ENCODE assay signal across 8 cellular contexts in the genomic region with DNA sequence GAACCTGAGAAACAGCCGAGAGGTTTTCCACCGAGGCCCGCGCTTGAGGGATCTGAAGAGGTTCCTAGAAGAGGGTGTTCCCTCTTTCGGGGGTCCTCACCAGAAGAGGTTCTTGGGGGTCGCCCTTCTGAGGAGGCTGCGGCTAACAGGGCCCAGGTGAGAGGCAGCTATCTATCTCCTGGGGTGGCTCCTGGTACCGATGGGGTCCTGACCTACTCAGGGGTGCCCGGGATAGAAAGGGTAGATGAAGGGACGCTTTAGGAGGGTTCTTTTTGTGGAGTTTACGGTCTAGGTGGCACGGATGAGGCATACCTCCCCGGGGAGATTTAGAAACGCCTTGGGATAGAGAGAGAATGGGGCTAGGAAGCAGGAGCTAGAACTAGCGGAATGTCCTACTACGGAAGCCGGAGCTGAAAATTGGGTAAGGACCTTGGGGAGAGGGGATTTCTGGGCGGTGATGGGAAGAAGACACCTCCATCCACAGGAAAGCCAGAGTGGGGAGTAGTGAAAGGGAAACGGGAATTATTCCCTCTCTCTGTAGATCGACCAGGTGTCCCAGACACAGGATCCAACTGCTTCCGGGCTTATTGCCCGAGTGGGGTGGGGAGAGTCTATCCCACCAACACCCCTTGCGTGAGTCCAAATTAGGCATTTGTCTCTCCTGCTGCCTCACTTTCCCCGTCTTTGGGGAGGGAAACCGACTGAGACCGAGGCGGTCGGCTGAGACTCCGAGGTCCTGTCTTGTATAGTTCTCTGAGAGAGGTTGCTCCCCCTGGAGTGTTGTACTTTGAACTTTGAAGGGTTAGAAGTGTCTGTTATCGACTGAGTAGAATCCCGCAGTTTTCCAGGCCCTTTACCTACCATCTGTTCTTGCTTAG. TPM values are rescaled to one million over a fixed set of nuclear protein-coding genes. Genes with fewer than 3 reads are reported as not detected.
A peak's percentile ranks its signal among the peaks of the same experiment; 100 is the strongest.
DNase-seq lines count a peak whose midpoint lies in the region; ATAC-seq, FAIRE-seq and TF ChIP-seq lines count a peak whose summit lies in the region.

No MANE protein-coding gene starts in this region.

- TF ChIP-seq CTCF in AG04449 (IDR thresholded peaks at IDR 0.05; ENCODE audit: insufficient read depth, low read length, missing control alignments) (no peak), KMS-11 (conservative IDR thresholded peaks at IDR 0.05; ENCODE audit: low read depth, low read length) (no peak)

- H2AFZ ChIP-seq in KMS-11 (ENCODE audit: low read depth) = peak overlapping the region; percentile 62

- H3K4me3 Mint-ChIP-seq in activated CD8-positive, alpha-beta T cell treated with anti-CD3 and anti-CD28 coated beads, Interleukin-2, amount 10 ng/mL, durations not matched to agents 7 days and 5 days = peak overlapping the region; percentile 94
- peak overlapping the region; percentile 95 to 100 (median 98) for H3K4me3 Mint-ChIP-seq in naive thymus-derived CD8-positive, alpha-beta T cell

- H3K4me2 ChIP-seq in KMS-11 = peak overlapping the region; percentile 91

- DNase-seq in AG04449 (ENCODE audit: low read depth, low spot score) = no peak
- DNase-seq in GM18507 (ENCODE audit: extremely low spot score, insufficient read length, low read depth) = no peak
- peak; percentile 42 for DNase-seq in activated CD8-positive, alpha-beta T cell treated with anti-CD3 and anti-CD28 coated beads, Interleukin-2, amount 10 ng/mL, durations not matched to agents 7 days and 5 days
- DNase-seq in naive thymus-derived CD8-positive, alpha-beta T cell = peak in 6 of 10 donors; percentile 11 to 44 (median 24)
- no peak for DNase-seq in H4 (ENCODE audit: low spot score)
- DNase-seq in middle frontal gyrus (ENCODE audit: extremely low spot score, low spot score) = no peak

- peak overlapping the region; percentile 97 for H3K27ac Mint-ChIP-seq in activated CD8-positive, alpha-beta T cell treated with anti-CD3 and anti-CD28 coated beads, Interleukin-2, amount 10 ng/mL, durations not matched to agents 7 days and 5 days
- H3K27ac Mint-ChIP-seq in naive thymus-derived CD8-positive, alpha-beta T cell = peak overlapping the region; percentile 92 to 99 (median 98)

- H3K27me3 ChIP-seq in KMS-11 (ENCODE audit: insufficient read depth, low read depth) = no peaks in the 10 kb centered on the region

- no peaks in the 10 kb centered on the region for H3K9me3 Mint-ChIP-seq in activated CD8-positive, alpha-beta T cell treated with anti-CD3 and anti-CD28 coated beads, Interleukin-2, amount 10 ng/mL, durations not matched to agents 7 days and 5 days (ENCODE audit: insufficient read depth)
- H3K9me3 Mint-ChIP-seq in naive thymus-derived CD8-positive, alpha-beta T cell = peaks cover 0 to 2% (median 0%) of the 10 kb centered on the region in 9 donors

- CTCF ChIA-PET in AG04449 (lab: Yijun Ruan, JAX) = interaction anchor here (1.4 to 3.2 kb wide), 2 partner anchors 10 to 94 kb away, joined by 3 to 12 read pairs; a partner anchor contains a TSS
- CTCF ChIA-PET in activated CD8-positive, alpha-beta T cell treated with anti-CD3 and anti-CD28 coated beads, Interleukin-2, amount 10 ng/mL, durations not matched to agents 7 days and 5 days (lab: Charles Lee) = interaction anchor here (0.9 to 3.0 kb wide), 5 partner anchors 94 to 230 kb away, joined by 3 to 10 read pairs (median 6); a partner anchor contains a TSS

- peaks cover 79% of the 10 kb centered on the region for H3K79me2 ChIP-seq in KMS-11 (ENCODE audit: insufficient read depth, low read depth)

- H3K4me1 ChIP-seq in KMS-11 (ENCODE audit: low read depth, poor library complexity, severe bottlenecking) = peaks cover 40% of the 10 kb centered on the region

- POLR2A ChIA-PET in AG04449 (lab: Yijun Ruan, JAX) = interaction anchor here (0.6 kb wide), 1 partner anchor 16 kb away, joined by 3 read pairs; no protein-coding TSS in a partner anchor
- POLR2A ChIA-PET in activated CD8-positive, alpha-beta T cell treated with anti-CD3 and anti-CD28 coated beads, Interleukin-2, amount 10 ng/mL, durations not matched to agents 7 days and 5 days (lab: Charles Lee) = interaction anchor here (0.5 to 1.5 kb wide), 7 partner anchors 10 to 561 kb away, joined by 3 to 4 read pairs (median 3); a partner anchor contains a TSS
- POLR2A ChIA-PET in naive thymus-derived CD8-positive, alpha-beta T cell (lab: Charles Lee) = interaction anchor here (0.8 to 2.0 kb wide), 5 partner anchors 43 to 355 kb away, joined by 3 to 4 read pairs (median 3); a partner anchor contains a TSS

- peak overlapping the region; percentile 92 for H3K4me3 ChIP-seq in AG04449 (ENCODE audit: low read depth, low read length)
- no peak overlapping the region for H3K4me3 ChIP-seq in KMS-11 (IDR thresholded peaks at IDR 0.05; ENCODE audit: insufficient read depth, low read depth, low read length)

- H3K36me3 ChIP-seq in KMS-11 (ENCODE audit: insufficient read depth) = no peaks in the 10 kb centered on the region

- peak overlapping the region; percentile 26; the same call in 1 of the 2 replicates for H3K27ac ChIP-seq in KMS-11

- H4K20me1 ChIP-seq in KMS-11 (ENCODE audit: insufficient read depth) = no peaks in the 10 kb centered on the region

- ATAC-seq in activated CD8-positive, alpha-beta T cell treated with anti-CD3 and anti-CD28 coated beads, Interleukin-2, amount 10 ng/mL, durations not matched to agents 7 days and 5 days = peak; percentile 3
- peak; percentile 1 for ATAC-seq in esophagus mucosa
- ATAC-seq in naive thymus-derived CD8-positive, alpha-beta T cell = peak; percentile 2 to 3

- peak; percentile 33 for FAIRE-seq in GM18507 (lab: Jason Lieb, UNC)

- peak overlapping the region; percentile 49; the same call in 1 of the 2 replicates for H3K9ac ChIP-seq in KMS-11

- peaks cover 9% of the 10 kb centered on the region for H3K36me3 Mint-ChIP-seq in activated CD8-positive, alpha-beta T cell treated with anti-CD3 and anti-CD28 coated beads, Interleukin-2, amount 10 ng/mL, durations not matched to agents 7 days and 5 days (ENCODE audit: low read depth)
- peaks cover 0 to 12% (median 0%) of the 10 kb centered on the region in 3 donors for H3K36me3 Mint-ChIP-seq in naive thymus-derived CD8-positive, alpha-beta T cell

- H3K27me3 Mint-ChIP-seq in activated CD8-positive, alpha-beta T cell treated with anti-CD3 and anti-CD28 coated beads, Interleukin-2, amount 10 ng/mL, durations not matched to agents 7 days and 5 days (ENCODE audit: low read depth) = no peaks in the 10 kb centered on the region
- H3K27me3 Mint-ChIP-seq in naive thymus-derived CD8-positive, alpha-beta T cell = no peaks in the 10 kb centered on the region

- H3K4me1 Mint-ChIP-seq in activated CD8-positive, alpha-beta T cell treated with anti-CD3 and anti-CD28 coated beads, Interleukin-2, amount 10 ng/mL, durations not matched to agents 7 days and 5 days (ENCODE audit: low read depth) = peaks cover 37% of the 10 kb centered on the region
- peaks cover 35 to 69% (median 63%) of the 10 kb centered on the region in 4 donors for H3K4me1 Mint-ChIP-seq in naive thymus-derived CD8-positive, alpha-beta T cell

RNA-seq across cellular contexts. Expression of a gene that starts 0.7 kb away (rescaled TPM):
- 10 to 100 TPM; 30.9 to 35.8 TPM for total RNA-seq in activated CD8-positive, alpha-beta T cell treated with anti-CD3 and anti-CD28 coated beads, Interleukin-2, amount 10 ng/mL, durations not matched to agents 7 days and 5 days
- total RNA-seq in esophagus mucosa = 20.4 TPM
- 10 to 100 TPM; 25.9 to 32.6 TPM for total RNA-seq in naive thymus-derived CD8-positive, alpha-beta T cell
- 10 to 100 TPM; 28.4 to 34.6 (median 29.3) TPM for polyA plus RNA-seq in naive thymus-derived CD8-positive, alpha-beta T cell
- 25.1 and 28.6 TPM in 2 replicates for total RNA-seq in H4 (2014; rRNA removed; shearing (Covaris generic))

RNA-seq across cellular contexts. Expression of a gene that starts 1.0 kb away (rescaled TPM):
- total RNA-seq in activated CD8-positive, alpha-beta T cell treated with anti-CD3 and anti-CD28 coated beads, Interleukin-2, amount 10 ng/mL, durations not matched to agents 7 days and 5 days = 100 to 1,000 TPM; 106 to 113 TPM
- 63.1 TPM for total RNA-seq in esophagus mucosa
- 100 to 1,000 TPM; 137 to 158 TPM for total RNA-seq in naive thymus-derived CD8-positive, alpha-beta T cell
- polyA plus RNA-seq in naive thymus-derived CD8-positive, alpha-beta T cell = 10 to 100 TPM; 66.0 to 81.4 (median 67.1) TPM
- 104 and 139 TPM in 2 replicates for total RNA-seq in H4 (2014; rRNA removed; shearing (Covaris generic))

RNA-seq across cellular contexts. Expression of a gene that starts 58.2 kb away (rescaled TPM):
- total RNA-seq in activated CD8-positive, alpha-beta T cell treated with anti-CD3 and anti-CD28 coated beads, Interleukin-2, amount 10 ng/mL, durations not matched to agents 7 days and 5 days = 10 to 100 TPM; 33.3 to 36.9 TPM
- total RNA-seq in esophagus mucosa = 43.4 TPM
- 10 to 100 TPM; 58.0 to 61.3 TPM for total RNA-seq in naive thymus-derived CD8-positive, alpha-beta T cell
- 100 to 1,000 TPM; 148 to 154 (median 153) TPM for polyA plus RNA-seq in naive thymus-derived CD8-positive, alpha-beta T cell
- 98.4 and 100 TPM in 2 replicates for total RNA-seq in H4 (2014; rRNA removed; shearing (Covaris generic))

Comparison
In these comparisons a context has a peak if more than half of its experiments do, and no peak if none do; other contexts are left out.
1. DNase-seq: peak in activated CD8-positive, alpha-beta T cell treated with anti-CD3 and anti-CD28 coated beads, Interleukin-2, amount 10 ng/mL, durations not matched to agents 7 days and 5 days (single experiment) and naive thymus-derived CD8-positive, alpha-beta T cell (6 of 10); none in AG04449 (single experiment), GM18507 (single experiment), H4 (single experiment) and middle frontal gyrus (single experiment).
2. Peak in every context shown above with its lines, with median percentiles within 50 percentile points of each other: ATAC-seq.